8 cellular contexts compared by ENCODE assay signal in the genomic region with DNA sequence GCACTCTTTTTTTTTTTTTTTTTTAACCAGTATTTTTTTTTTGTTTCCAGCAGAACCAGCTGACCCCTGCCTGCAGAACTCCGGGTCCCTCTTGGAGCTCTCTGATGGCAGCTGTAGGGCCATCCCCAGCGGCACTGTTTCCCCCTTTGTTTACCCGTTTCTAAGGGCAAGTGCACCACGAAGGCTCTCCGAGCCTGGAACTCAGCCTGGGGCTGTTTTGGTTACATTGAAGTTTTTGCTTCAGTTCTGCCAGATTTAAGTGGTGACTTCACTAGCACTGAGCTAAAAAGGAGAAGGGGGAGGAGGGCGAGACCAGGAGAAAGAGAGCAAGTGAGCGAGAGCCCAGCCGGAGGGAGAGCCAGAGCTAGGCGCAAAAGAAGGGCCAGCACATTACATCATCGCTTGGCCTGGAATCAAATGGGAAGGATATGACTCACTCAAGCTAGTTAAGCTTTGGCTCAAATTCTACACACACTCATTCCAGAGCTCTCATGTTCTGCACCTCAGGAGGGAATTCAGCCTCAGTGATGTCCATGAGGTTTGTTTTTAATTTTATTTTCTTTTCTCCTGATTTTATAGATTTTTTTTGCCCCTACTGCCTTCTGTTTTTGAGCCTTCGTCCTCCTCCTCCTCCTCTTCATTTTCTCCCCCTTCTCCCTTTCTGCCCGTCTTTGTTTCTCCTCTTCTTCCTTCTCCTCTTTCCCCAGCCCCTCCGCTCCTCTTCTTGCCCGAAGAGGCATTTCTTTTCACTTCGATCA.
DNase-seq lines count a peak whose midpoint lies in the region; ATAC-seq and TF ChIP-seq lines count a peak whose summit lies in the region.

No MANE protein-coding gene starts in this region.

- H3K4me1 ChIP-seq in A673 (ENCODE audit: insufficient read depth, low read length, poor library complexity, severe bottlenecking) (peaks cover 22% of the 10 kb centered on the region), Peyer's patch (no peaks in the 10 kb centered on the region)

- ATAC-seq in GM18511 (IDR thresholded peaks at IDR 0.05; ENCODE audit: unreplicated experiment) (peak; percentile 69), GM18520 (IDR thresholded peaks at IDR 0.05; ENCODE audit: unreplicated experiment) (no peak)

- H3K4me3 ChIP-seq in A673 (ENCODE audit: low read depth, low read length, poor library complexity, severe bottlenecking) (peak overlapping the region; percentile 61), Peyer's patch (peak overlapping the region; percentile 19 to 36 (median 27))

- DNase-seq in A673 (ENCODE audit: low spot score) (peak; percentile 97), HUDEP-2 (lab: John Stamatoyannopoulos, UW; ENCODE audit: unreplicated experiment in 76 of 76) (peak in 63 of 76 experiments; percentile 3 to 73 (median 36)), Peyer's patch (peak; percentile 24 to 91 (median 57)), dermis microvascular lymphatic vessel endothelial cell (ENCODE audit: low read depth in 2 of 2) (peak; percentile 96 to 98), smooth muscle cell of the brain vasculature (ENCODE audit: low read depth, low spot score) (peak; percentile 97)

- intact Hi-C loops in A673 (cut with micrococcal nuclease; ENCODE audit: unreplicated experiment) = no loop called here

- no TSS peak for BruUV-seq in A673 (replicated peaks; lab: Mats Ljungman, UMichigan)

- peak overlapping the region; percentile 93 for H3K27ac ChIP-seq in A673 (ENCODE audit: low read depth, low read length, poor library complexity, severe bottlenecking)
- H3K27ac ChIP-seq in Peyer's patch = peak overlapping the region; percentile 32 to 80 (median 50)
- H3K27ac ChIP-seq in layer of hippocampus (ENCODE audit: low read depth, low read length) = peak overlapping the region; percentile 78

- no peaks in the 10 kb centered on the region for H3K27me3 ChIP-seq in A673 (replicated peaks; ENCODE audit: insufficient read depth, low read depth, low read length, poor library complexity)
- no peaks in the 10 kb centered on the region for H3K27me3 ChIP-seq in Peyer's patch
- H3K27me3 ChIP-seq in layer of hippocampus (ENCODE audit: control insufficient read depth, insufficient read depth, low read length) = no peaks in the 10 kb centered on the region

- TF ChIP-seq CTCF in A673 (conservative IDR thresholded peaks at IDR 0.05; ENCODE audit: low read depth, low read length) = no peak
- TF ChIP-seq CTCF in Peyer's patch (IDR thresholded peaks at IDR 0.05) = no peak

- POLR2A ChIA-PET in A673 (lab: Charles Lee; ENCODE audit: low non-redundant PET) = interaction anchor here (0.7 kb wide), 4 partner anchors 10 to 521 kb away, joined by 3 to 9 read pairs (median 8); no protein-coding TSS in a partner anchor

- no peaks in the 10 kb centered on the region for H3K9me3 ChIP-seq in A673 (ENCODE audit: low read depth, low read length, poor library complexity, severe bottlenecking)
- H3K9me3 ChIP-seq in Peyer's patch = no peaks in the 10 kb centered on the region

- TF ChIP-seq POLR2A in Peyer's patch (IDR thresholded peaks at IDR 0.05) = peak in 1 of 2 donors; percentile 28

- H3K36me3 ChIP-seq in A673 (ENCODE audit: insufficient read depth, low read length, poor library complexity, severe bottlenecking) = no peaks in the 10 kb centered on the region
- no peaks in the 10 kb centered on the region for H3K36me3 ChIP-seq in Peyer's patch

- CTCF ChIA-PET in A673 (lab: Charles Lee) = interaction anchor here (0.6 to 0.7 kb wide), 2 partner anchors 34 to 236 kb away, joined by 3 to 7 read pairs; no protein-coding TSS in a partner anchor

Comparison
In these comparisons a context has a peak if more than half of its experiments do, and no peak if none do; other contexts are left out.
1. DNase-seq: peak in every context shown above with its lines; median percentile 97 in A673; 97 in dermis microvascular lymphatic vessel endothelial cell; 97 in smooth muscle cell of the brain vasculature; 57 in Peyer's patch; 36 in HUDEP-2.